Comparison of ENCODE assay signal across 12 cellular contexts in the genomic region with DNA sequence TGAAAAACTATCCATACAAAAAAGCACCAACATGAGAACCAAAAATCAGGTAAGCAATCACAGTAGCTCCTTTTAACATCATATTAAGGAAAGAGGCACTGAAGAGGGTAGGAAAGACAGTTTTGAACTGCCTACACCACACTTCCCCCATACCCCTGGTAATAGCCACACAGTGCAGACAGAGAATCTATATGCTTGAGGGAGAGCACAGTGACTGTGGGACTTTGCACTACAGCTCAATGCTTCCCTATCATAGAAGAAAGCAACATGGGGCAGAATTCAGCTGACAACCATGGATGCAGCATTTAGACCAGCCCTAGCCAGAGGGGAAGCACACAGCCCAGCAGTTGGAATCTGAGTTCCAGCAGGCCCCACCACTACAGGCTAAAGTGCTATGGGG. TPM values are rescaled to one million over a fixed set of nuclear protein-coding genes. Genes with fewer than 3 reads are reported as not detected.
"Had no signal": no experiment of that assay in that cellular context is flagged by ENCODE, and none has a peak within 500 bp of the region (broad histone marks: within the 10 kb centered on the region; RNA-seq: fewer than 3 reads in every experiment).

No MANE protein-coding gene starts in this region.

- H3K9me3 Mint-ChIP-seq: HFFc6 had no signal

- H3K4me3 ChIP-seq: GM23248, GM23338, HAP-1 had no signal

- H3K27ac Mint-ChIP-seq: GM23338, H9, HFFc6 had no signal

- H3K9ac ChIP-seq: GM23248 had no signal

- H3K36me3 ChIP-seq: HAP-1 had no signal

- FAIRE-seq: H1, H54 had no signal

- H3K4me2 ChIP-seq: GM23338 had no signal

- H2AFZ ChIP-seq: GM23248, GM23338 had no signal

- H3K4me3 Mint-ChIP-seq: GM23338, H9, HFFc6 had no signal

- H3K4me1 ChIP-seq: HAP-1 had no signal

- H3K9me3 ChIP-seq: HAP-1 had no signal

- H3K27ac ChIP-seq: GM23248 had no signal

- ATAC-seq: GM23338, HCT116 had no signal

- H3K4me1 Mint-ChIP-seq: GM23338 had no signal

- DNase-seq: GM23248, GOT3, H7, H9, HCEC 1CT, HFFc6 had no signal

RNA-seq across cellular contexts. Expression of gene TEX50, which starts 7.9 kb away (rescaled TPM):
- total RNA-seq: GM23248, GM23338, H1, H4, H7, H9, HFFc6 had no signal
- polyA plus RNA-seq: GM23248, GM23338, H1 had no signal

RNA-seq across cellular contexts. Expression of gene SLC9C2, which starts 24.4 kb away (rescaled TPM):
- total RNA-seq: GM23248, GM23338, H1, H4, H7, H9, HFFc6 had no signal
- polyA plus RNA-seq: GM23248, GM23338, H1 had no signal

RNA-seq across cellular contexts. Expression of gene ANKRD45, which starts 42.4 kb away (rescaled TPM):
- total RNA-seq: GM23248 had no signal
